Comparison of ENCODE assay signal across 8 cellular contexts in genomic region chr10:22436526-22436892, GRCh38.
DNase-seq lines count a peak whose midpoint lies in the region; ATAC-seq and TF ChIP-seq lines count a peak whose summit lies in the region.

No MANE protein-coding gene starts in this region.

- no peaks in the 10 kb centered on the region for H3K36me3 ChIP-seq in right atrium auricular region

- peak; percentile 44 for ATAC-seq in HG03064 (IDR thresholded peaks at IDR 0.05; ENCODE audit: low read depth, unreplicated experiment)
- ATAC-seq in activated T-helper 17 cell treated with anti-CD3 and anti-CD28 coated beads, Interleukin-2, amount 50 U/mL, for 72 hours (replicated peaks), result peak; percentile 60

- peaks cover 29% of the 10 kb centered on the region for H3K4me1 Mint-ChIP-seq in activated T-helper 17 cell treated with anti-CD3 and anti-CD28 coated beads, Interleukin-2, amount 50 U/mL, for 72 hours

- peak overlapping the region; percentile 92 for H3K27ac Mint-ChIP-seq in activated T-helper 17 cell treated with anti-CD3 and anti-CD28 coated beads, Interleukin-2, amount 50 U/mL, for 72 hours

- H3K27me3 Mint-ChIP-seq in activated T-helper 17 cell treated with anti-CD3 and anti-CD28 coated beads, Interleukin-2, amount 50 U/mL, for 72 hours, result no peaks in the 10 kb centered on the region

- DNase-seq in activated CD8-positive, alpha-beta memory T cell treated with anti-CD3 and anti-CD28 coated beads, Interleukin-2, amount 50 U/mL, for 4 hours, result peak; percentile 47
- DNase-seq in activated CD8-positive, alpha-beta memory T cell treated with anti-CD3 and anti-CD28 coated beads, Interleukin-2, amount 50 U/mL, for 48 hours, result no peak
- DNase-seq in right atrium auricular region (ENCODE audit: low spot score) (no peak), NCI-H748 (lab: John Stamatoyannopoulos, UW; ENCODE audit: unreplicated experiment) (no peak), foreskin melanocyte (no peak)
- DNase-seq in stimulated activated CD8-positive, alpha-beta memory T cell treated with anti-CD3 and anti-CD28 coated beads, Interleukin-7, amount 100 ng/mL, for 48 hours (ENCODE audit: extremely low read depth in 1 of 2, low read depth in 1 of 2), result peak; percentile 12 to 20

- H3K4me3 ChIP-seq in right atrium auricular region, result peak overlapping the region; percentile 70 to 78

- H3K9me3 ChIP-seq in right atrium auricular region, result no peaks in the 10 kb centered on the region

- H3K27me3 ChIP-seq in right atrium auricular region, result no peaks in the 10 kb centered on the region

- H3K4me1 ChIP-seq in right atrium auricular region, result peaks cover 0 to 13% of the 10 kb centered on the region in 2 donors

- no peaks in the 10 kb centered on the region for H3K9me3 Mint-ChIP-seq in activated T-helper 17 cell treated with anti-CD3 and anti-CD28 coated beads, Interleukin-2, amount 50 U/mL, for 72 hours

- H3K27ac ChIP-seq in right atrium auricular region, result peak overlapping the region; percentile 95 to 96

- TF ChIP-seq CTCF in right atrium auricular region (IDR thresholded peaks at IDR 0.05), result no peak

- peak overlapping the region; percentile 90 for H3K4me3 Mint-ChIP-seq in activated T-helper 17 cell treated with anti-CD3 and anti-CD28 coated beads, Interleukin-2, amount 50 U/mL, for 72 hours

- no peaks in the 10 kb centered on the region for H3K36me3 Mint-ChIP-seq in activated T-helper 17 cell treated with anti-CD3 and anti-CD28 coated beads, Interleukin-2, amount 50 U/mL, for 72 hours (ENCODE audit: low read depth)

Comparison
In these comparisons a context has a peak if more than half of its experiments do, and no peak if none do; other contexts are left out.
1. DNase-seq: peak in activated CD8-positive, alpha-beta memory T cell treated with anti-CD3 and anti-CD28 coated beads, Interleukin-2, amount 50 U/mL, for 4 hours (single experiment) and stimulated activated CD8-positive, alpha-beta memory T cell treated with anti-CD3 and anti-CD28 coated beads, Interleukin-7, amount 100 ng/mL, for 48 hours (2 of 2); none in activated CD8-positive, alpha-beta memory T cell treated with anti-CD3 and anti-CD28 coated beads, Interleukin-2, amount 50 U/mL, for 48 hours (single experiment), right atrium auricular region (single experiment), NCI-H748 (single experiment) and foreskin melanocyte (single experiment).